In genomic region chr5:148831590-148832565, GRCh38 we compare ENCODE assay signal across 8 cellular contexts. TPM values are rescaled to one million over a fixed set of nuclear protein-coding genes. Genes with fewer than 3 reads are reported as not detected.
DNase-seq lines count a peak whose midpoint lies in the region; ATAC-seq, FAIRE-seq and TF ChIP-seq lines count a peak whose summit lies in the region.

No MANE protein-coding gene starts in this region.

- no peaks in the 10 kb centered on the region for H3K27me3 ChIP-seq in ascending aorta

- H3K36me3 ChIP-seq in ascending aorta, result no peaks in the 10 kb centered on the region

- FAIRE-seq in GM12892 (lab: Jason Lieb, UNC), result peak; percentile 90

- peaks cover 0 to 15% of the 10 kb centered on the region in 2 donors for H3K4me1 ChIP-seq in ascending aorta

- no peak for TF ChIP-seq CTCF in ascending aorta (IDR thresholded peaks at IDR 0.05)

- TF ChIP-seq POLR2A in GM12892 (IDR thresholded peaks at IDR 0.05; ENCODE audit: low read depth, low read length), result no peak

- H3K9me3 ChIP-seq in ascending aorta, result no peaks in the 10 kb centered on the region

- intact Hi-C loops in ascending aorta (cut with DNase I), result no loop called here

- peak; percentile 73 for ATAC-seq in GM21825 (IDR thresholded peaks at IDR 0.05; ENCODE audit: unreplicated experiment)

- no peak overlapping the region for H3K27ac ChIP-seq in ascending aorta

- DNase-seq in GM12892 (ENCODE audit: insufficient read length) (no peak), MV-4-11 (lab: John Stamatoyannopoulos, UW) (peak; percentile 90), hippocampal formation (lab: John Stamatoyannopoulos, UW) (peak; percentile 30 to 35), NCI-H1092 (lab: John Stamatoyannopoulos, UW) (no peak), NCI-H82 (lab: John Stamatoyannopoulos, UW) (no peak), ascending aorta (ENCODE audit: low spot score in 2 of 2) (no peak)
- DNase-seq in activated CD8-positive, alpha-beta memory T cell treated with anti-CD3 and anti-CD28 coated beads for 24 hours, result no peak

- H3K4me3 ChIP-seq in ascending aorta, result no peak overlapping the region

RNA-seq across cellular contexts. Expression of gene ADRB2, which starts 5.5 kb away (rescaled TPM):
- not detected for polyA plus RNA-seq in GM12892 (2012; ENCODE audit: missing spikeins)
- total RNA-seq in ascending aorta, result 11.2 TPM

Comparison
In these comparisons a context has a peak if more than half of its experiments do, and no peak if none do; other contexts are left out.
1. DNase-seq: peak in MV-4-11 (single experiment) and hippocampal formation (2 of 2); none in GM12892 (single experiment), NCI-H1092 (single experiment), NCI-H82 (single experiment), ascending aorta (0 of 2) and activated CD8-positive, alpha-beta memory T cell treated with anti-CD3 and anti-CD28 coated beads for 24 hours (single experiment).